Comparison of ENCODE assay signal across 27 cellular contexts in genomic region chr1:151729157-151729965, GRCh38. TPM values are rescaled to one million over a fixed set of nuclear protein-coding genes. Genes with fewer than 3 reads are reported as not detected.
DNase-seq lines count a peak whose midpoint lies in the region; ATAC-seq and TF ChIP-seq lines count a peak whose summit lies in the region.
"Had no signal": no experiment of that assay in that cellular context is flagged by ENCODE, and none has a peak within 500 bp of the region (broad histone marks: within the 10 kb centered on the region; RNA-seq: fewer than 3 reads in every experiment).

No MANE protein-coding gene starts in this region.

- H3K36me3 Mint-ChIP-seq in activated CD4-positive, alpha-beta T cell treated with anti-CD3 and anti-CD28 coated beads for 36 hours (ENCODE audit: low read depth): no peaks in the 10 kb centered on the region
- H3K36me3 Mint-ChIP-seq: activated naive CD4-positive, alpha-beta T cell treated with anti-CD3 and anti-CD28 coated beads, Interleukin-2, amount 50 U/mL, for 72 hours; stimulated activated naive B cell treated with anti-CD40 and anti-IgM and Interleukin-4, amounts not matched to agents 10 μg/mL and 1 μg/mL and 100 μg/mL, for 72 hours had no signal

- DNase-seq in HT-29 (ENCODE audit: low spot score): peak; percentile 51
- DNase-seq in mesenteric fat pad (ENCODE audit: low spot score): peak; percentile 64
- no peak for DNase-seq in activated CD4-positive, alpha-beta T cell treated with anti-CD3 and anti-CD28 coated beads for 36 hours
- DNase-seq: activated CD4-positive, alpha-beta T cell treated with anti-CD3 and anti-CD28 coated beads, Interleukin-2, amount 50 U/mL, for 4 hours; activated CD8-positive, alpha-beta memory T cell treated with anti-CD3 and anti-CD28 coated beads, Interleukin-2, amount 50 U/mL, for 48 hours; Caco-2; central memory CD4-positive, alpha-beta T cell; dermis blood vessel endothelial cell; heart left ventricle; left ventricle myocardium superior; PC-3; stimulated activated CD4-positive, alpha-beta T cell treated with anti-CD3 and anti-CD28 coated beads, Interleukin-4, amount 100 ng/mL, for 1 hour; stimulated activated naive B cell treated with anti-CD40 and anti-IgM and Interleukin-4, amounts not matched to agents 10 μg/mL and 1 μg/mL and 100 μg/mL, for 72 hours had no signal

- H3K27ac Mint-ChIP-seq in activated CD4-positive, alpha-beta T cell treated with anti-CD3 and anti-CD28 coated beads for 36 hours: no peak overlapping the region
- H3K27ac Mint-ChIP-seq: activated naive CD4-positive, alpha-beta T cell treated with anti-CD3 and anti-CD28 coated beads, Interleukin-2, amount 50 U/mL, for 72 hours; activated T-helper 2 cell treated with anti-CD3 and anti-CD28 coated beads, Interferon-gamma antibody, Interleukin-2, Interleukin-4, amounts not matched to agents 10 μg/mL and 5 μg/mL and 100 μg/mL, durations not matched to agents 14 hours and 24 hours and 36 hours; stimulated activated naive B cell treated with anti-CD40 and anti-IgM and Interleukin-4, amounts not matched to agents 10 μg/mL and 1 μg/mL and 100 μg/mL, for 72 hours; T-helper 2 cell treated with Interferon-gamma antibody and Interleukin-4, amounts not matched to agents 5 μg/mL and 100 μg/mL, for 36 hours had no signal

- H3K9me3 ChIP-seq in gastroesophageal sphincter (no peaks in the 10 kb centered on the region), stomach smooth muscle (ENCODE audit: control insufficient read depth in 2 of 2, low read length in 2 of 2) (no peaks in the 10 kb centered on the region)
- H3K9me3 ChIP-seq: BLaER1 treated with 17β-estradiol and CSF1 and Interleukin-3, amounts not matched to agents 10 nM and 100 nM; Caco-2; heart left ventricle; neutrophil had no signal

- TF ChIP-seq EP300 in gastroesophageal sphincter (IDR thresholded peaks at IDR 0.05): no peak

- CTCF ChIA-PET in activated CD4-positive, alpha-beta T cell treated with anti-CD3 and anti-CD28 coated beads for 36 hours (lab: Charles Lee): interaction anchor here (0.6 to 1.1 kb wide), 3 partner anchors 109 to 239 kb away, joined by 3 to 7 read pairs (median 4); no protein-coding TSS in a partner anchor

- peaks cover 0 to 20% (median 0%) of the 10 kb centered on the region in 3 donors for H3K4me1 ChIP-seq in gastroesophageal sphincter
- peaks cover 13% of the 10 kb centered on the region for H3K4me1 ChIP-seq in stomach smooth muscle (ENCODE audit: control insufficient read depth, insufficient read depth, low read length)
- H3K4me1 ChIP-seq: BLaER1 treated with 17β-estradiol and CSF1 and Interleukin-3, amounts not matched to agents 10 nM and 100 nM had no signal

- no peak overlapping the region for H3K4me3 Mint-ChIP-seq in activated CD4-positive, alpha-beta T cell treated with anti-CD3 and anti-CD28 coated beads for 36 hours
- H3K4me3 Mint-ChIP-seq: stimulated activated naive B cell treated with anti-CD40 and anti-IgM and Interleukin-4, amounts not matched to agents 10 μg/mL and 1 μg/mL and 100 μg/mL, for 72 hours; T-helper 2 cell treated with Interferon-gamma antibody and Interleukin-4, amounts not matched to agents 5 μg/mL and 100 μg/mL, for 36 hours had no signal

- no peak for TF ChIP-seq POLR2A in gastroesophageal sphincter (IDR thresholded peaks at IDR 0.05)

- H3K27ac ChIP-seq in gastroesophageal sphincter: peak overlapping the region in 3 of 4 donors; percentile 80 to 82 (median 82)
- peak overlapping the region; percentile 96 for H3K27ac ChIP-seq in stomach smooth muscle (ENCODE audit: low read length)
- H3K27ac ChIP-seq: BLaER1 treated with 17β-estradiol and CSF1 and Interleukin-3, amounts not matched to agents 10 nM and 100 nM; neutrophil; VCaP had no signal

- H3K9me3 Mint-ChIP-seq in activated CD4-positive, alpha-beta T cell treated with anti-CD3 and anti-CD28 coated beads for 36 hours (ENCODE audit: low read depth): no peaks in the 10 kb centered on the region
- H3K9me3 Mint-ChIP-seq: activated naive CD4-positive, alpha-beta T cell treated with anti-CD3 and anti-CD28 coated beads, Interleukin-2, amount 50 U/mL, for 72 hours; activated T-helper 2 cell treated with anti-CD3 and anti-CD28 coated beads, Interferon-gamma antibody, Interleukin-2, Interleukin-4, amounts not matched to agents 10 μg/mL and 5 μg/mL and 100 μg/mL, durations not matched to agents 14 hours and 24 hours and 36 hours; stimulated activated naive B cell treated with anti-CD40 and anti-IgM and Interleukin-4, amounts not matched to agents 10 μg/mL and 1 μg/mL and 100 μg/mL, for 72 hours; T-helper 2 cell treated with Interferon-gamma antibody and Interleukin-4, amounts not matched to agents 5 μg/mL and 100 μg/mL, for 36 hours had no signal

- ATAC-seq in gastroesophageal sphincter: no peak
- no peak for ATAC-seq in activated CD4-positive, alpha-beta T cell treated with anti-CD3 and anti-CD28 coated beads for 36 hours
- no peak for ATAC-seq in HG02571 (IDR thresholded peaks at IDR 0.05; ENCODE audit: unreplicated experiment)
- no peak for ATAC-seq in HG03565 (IDR thresholded peaks at IDR 0.05; ENCODE audit: unreplicated experiment)
- ATAC-seq: activated naive CD4-positive, alpha-beta T cell treated with anti-CD3 and anti-CD28 coated beads, Interleukin-2, amount 50 U/mL, for 72 hours; PC-3; stimulated activated naive B cell treated with anti-CD40 and anti-IgM and Interleukin-4, amounts not matched to agents 10 μg/mL and 1 μg/mL and 100 μg/mL, for 72 hours had no signal

- H3K36me3 ChIP-seq in gastroesophageal sphincter (no peaks in the 10 kb centered on the region), stomach smooth muscle (ENCODE audit: control insufficient read depth in 2 of 2, insufficient read depth in 2 of 2, low read length in 2 of 2) (no peaks in the 10 kb centered on the region)
- H3K36me3 ChIP-seq: BLaER1 treated with 17β-estradiol and CSF1 and Interleukin-3, amounts not matched to agents 10 nM and 100 nM; heart left ventricle; neutrophil had no signal

- H3K4me3 ChIP-seq in gastroesophageal sphincter (no peak overlapping the region), stomach smooth muscle (ENCODE audit: low read length in 2 of 2) (no peak overlapping the region)
- H3K4me3 ChIP-seq: BLaER1 treated with 17β-estradiol and CSF1 and Interleukin-3, amounts not matched to agents 10 nM and 100 nM had no signal

- no peaks in the 10 kb centered on the region for H3K4me1 Mint-ChIP-seq in activated CD4-positive, alpha-beta T cell treated with anti-CD3 and anti-CD28 coated beads for 36 hours
- H3K4me1 Mint-ChIP-seq: stimulated activated naive B cell treated with anti-CD40 and anti-IgM and Interleukin-4, amounts not matched to agents 10 μg/mL and 1 μg/mL and 100 μg/mL, for 72 hours had no signal

- peaks cover 33% of the 10 kb centered on the region for H3K27me3 Mint-ChIP-seq in activated CD4-positive, alpha-beta T cell treated with anti-CD3 and anti-CD28 coated beads for 36 hours

- no peak overlapping the region for H3K9ac ChIP-seq in stomach smooth muscle (ENCODE audit: low read length in 2 of 2)
- H3K9ac ChIP-seq: BLaER1 treated with 17β-estradiol and CSF1 and Interleukin-3, amounts not matched to agents 10 nM and 100 nM had no signal

- 50 to 51% methylated on average over 4 to 8 of the region's 10 CpGs for WGBS in gastroesophageal sphincter (ENCODE audit: low coverage in 1 of 2), 2 donors

- intact Hi-C loops in activated CD4-positive, alpha-beta T cell treated with anti-CD3 and anti-CD28 coated beads for 36 hours (cut with DNase I, micrococcal nuclease): no loop called here

- H3K27me3 ChIP-seq in gastroesophageal sphincter (no peaks in the 10 kb centered on the region), stomach smooth muscle (ENCODE audit: control insufficient read depth in 1 of 2, insufficient read depth in 2 of 2, low read length in 2 of 2) (no peaks in the 10 kb centered on the region)
- H3K27me3 ChIP-seq: BLaER1 treated with 17β-estradiol and CSF1 and Interleukin-3, amounts not matched to agents 10 nM and 100 nM had no signal

- POLR2A ChIA-PET in activated CD4-positive, alpha-beta T cell treated with anti-CD3 and anti-CD28 coated beads for 36 hours (lab: Charles Lee): interaction anchor here (0.6 to 0.7 kb wide), 2 partner anchors 12 to 117 kb away, joined by 3 to 4 read pairs; no protein-coding TSS in a partner anchor

- no peak for TF ChIP-seq CTCF in gastroesophageal sphincter (IDR thresholded peaks at IDR 0.05)

RNA-seq across cellular contexts. Expression of gene RIIAD1, which starts 8.0 kb away (rescaled TPM):
- total RNA-seq in HT-29 (2014; rRNA removed; shearing (Covaris generic)): not detected in 2 replicates
- 1 to 10 TPM in 1 of 4 donors, not detected in 3; 1.4 TPM for total RNA-seq in gastroesophageal sphincter
- total RNA-seq in mesenteric fat pad: not detected
- not detected for total RNA-seq in activated CD4-positive, alpha-beta T cell treated with anti-CD3 and anti-CD28 coated beads for 36 hours
- total RNA-seq: activated naive CD4-positive, alpha-beta T cell treated with anti-CD3 and anti-CD28 coated beads, Interleukin-2, amount 50 U/mL, for 72 hours; activated T-helper 2 cell treated with anti-CD3 and anti-CD28 coated beads, Interferon-gamma antibody, Interleukin-2, Interleukin-4, amounts not matched to agents 10 μg/mL and 5 μg/mL and 100 μg/mL, durations not matched to agents 14 hours and 24 hours and 36 hours; Daoy; dermis blood vessel endothelial cell; endothelial cell of umbilical vein; M059J; PC-3 had no signal

RNA-seq across cellular contexts. Expression of gene CELF3, which starts 12.8 kb away (rescaled TPM):
- total RNA-seq in HT-29 (2014; rRNA removed; shearing (Covaris generic)): 0.08 and 0.97 TPM in 2 replicates
- total RNA-seq in gastroesophageal sphincter (under 1 TPM in 3 of 4 donors, not detected in 1; 0.22 to 0.93 (median 0.40) TPM), mesenteric fat pad (not detected)
- not detected for total RNA-seq in activated CD4-positive, alpha-beta T cell treated with anti-CD3 and anti-CD28 coated beads for 36 hours
- total RNA-seq: activated naive CD4-positive, alpha-beta T cell treated with anti-CD3 and anti-CD28 coated beads, Interleukin-2, amount 50 U/mL, for 72 hours; activated T-helper 2 cell treated with anti-CD3 and anti-CD28 coated beads, Interferon-gamma antibody, Interleukin-2, Interleukin-4, amounts not matched to agents 10 μg/mL and 5 μg/mL and 100 μg/mL, durations not matched to agents 14 hours and 24 hours and 36 hours; dermis blood vessel endothelial cell; endothelial cell of umbilical vein; heart left ventricle; left ventricle myocardium superior; M059J; Right ventricle myocardium inferior had no signal

RNA-seq across cellular contexts. Expression of gene MRPL9, which starts 33.9 kb away (rescaled TPM):
- total RNA-seq in HT-29 (2014; rRNA removed; shearing (Covaris generic)): 122 and 193 TPM in 2 replicates
- total RNA-seq in gastroesophageal sphincter (10 to 100 TPM; 49.7 to 60.7 (median 55.5) TPM), mesenteric fat pad (42.5 TPM)
- 100 to 1,000 TPM; 139 to 184 TPM for total RNA-seq in activated CD4-positive, alpha-beta T cell treated with anti-CD3 and anti-CD28 coated beads for 36 hours
